ENCODE assay signal across 20 cellular contexts in genomic region chr1:193884848-193885558, GRCh38.
"Had no signal": no experiment of that assay in that cellular context is flagged by ENCODE, and none has a peak within 500 bp of the region (broad histone marks: within the 10 kb centered on the region; RNA-seq: fewer than 3 reads in every experiment).

No MANE protein-coding gene starts in this region.

- H3K4me3 Mint-ChIP-seq: memory B cell, natural killer cell, type B pancreatic cell had no signal

- H3K9me3 Mint-ChIP-seq: type B pancreatic cell had no signal

- H3K27me3 Mint-ChIP-seq: memory B cell, progenitor cell of endocrine pancreas, type B pancreatic cell had no signal

- H3K27me3 ChIP-seq: gastrocnemius medialis, heart left ventricle, left lung, right atrium auricular region, suprapubic skin had no signal

- H3K27ac Mint-ChIP-seq: memory B cell, natural killer cell, progenitor cell of endocrine pancreas, type B pancreatic cell had no signal

- DNase-seq: activated naive CD4-positive, alpha-beta T cell treated with anti-CD3 and anti-CD28 coated beads, Interleukin-2, amount 50 U/mL, for 16 hours; activated T-cell treated with anti-CD3 and anti-CD28 coated beads, Interleukin-2, amount 50 U/mL, for 1 hour; dermis blood vessel endothelial cell; gastrocnemius medialis; natural killer cell; nucleus accumbens; small intestine; stimulated activated CD4-positive, alpha-beta T cell treated with anti-CD3 and anti-CD28 coated beads, Interleukin-4, amount 100 ng/mL, for 4 hours; stimulated activated CD8-positive, alpha-beta memory T cell treated with anti-CD3 and anti-CD28 coated beads, Interleukin-4, amount 100 ng/mL, for 48 hours; stimulated activated naive CD8-positive, alpha-beta T cell treated with anti-CD3 and anti-CD28 coated beads, Interleukin-15, Interleukin-2, amounts not matched to agents 100 U/mL and 50 U/mL, for 24 hours; SW 1271 had no signal

- H3K36me3 Mint-ChIP-seq: memory B cell, type B pancreatic cell had no signal

- ATAC-seq: gastrocnemius medialis; heart left ventricle; left lung; natural killer cell; stimulated activated naive CD8-positive, alpha-beta T cell treated with anti-CD3 and anti-CD28 coated beads, Interleukin-15, Interleukin-2, amounts not matched to agents 100 U/mL and 50 U/mL, for 24 hours had no signal

- H3K27ac ChIP-seq: gastrocnemius medialis, heart left ventricle, left lung, right atrium auricular region, suprapubic skin had no signal

- H3K4me3 ChIP-seq: gastrocnemius medialis, heart left ventricle, left lung, right atrium auricular region, suprapubic skin had no signal

- H3K4me1 Mint-ChIP-seq: memory B cell, natural killer cell had no signal

- H3K9me3 ChIP-seq: gastrocnemius medialis, heart left ventricle, right atrium auricular region, suprapubic skin had no signal

- H3K4me1 ChIP-seq: gastrocnemius medialis, heart left ventricle, left lung, right atrium auricular region, suprapubic skin had no signal

- H3K36me3 ChIP-seq: gastrocnemius medialis, heart left ventricle, left lung, right atrium auricular region, suprapubic skin had no signal

- FAIRE-seq: astrocyte, bronchial epithelial cell, small intestine had no signal
